ENCODE assay signal across 7 cellular contexts in genomic region chr12:132379057-132379456, GRCh38. TPM values are rescaled to one million over a fixed set of nuclear protein-coding genes. Genes with fewer than 3 reads are reported as not detected.
"Had no signal": no experiment of that assay in that cellular context is flagged by ENCODE, and none has a peak within 500 bp of the region (broad histone marks: within the 10 kb centered on the region; RNA-seq: fewer than 3 reads in every experiment).

No MANE protein-coding gene starts in this region.

RNA-seq across cellular contexts. Expression of gene GALNT9, which starts 49.7 kb away (rescaled TPM):
- total RNA-seq: Peyer's patch, Right ventricle myocardium inferior, Right ventricle myocardium superior, RPMI7951, SJSA1, SK-MEL-5 had no signal
- polyA plus RNA-seq: SK-N-SH had no signal
